In genomic region chr1:117032661-117033060, GRCh38 we compare ENCODE assay signal across 14 cellular contexts. TPM values are rescaled to one million over a fixed set of nuclear protein-coding genes. Genes with fewer than 3 reads are reported as not detected.
DNase-seq lines count a peak whose midpoint lies in the region; TF ChIP-seq lines count a peak whose summit lies in the region.
"Had no signal": no experiment of that assay in that cellular context is flagged by ENCODE, and none has a peak within 500 bp of the region (broad histone marks: within the 10 kb centered on the region; RNA-seq: fewer than 3 reads in every experiment).

No MANE protein-coding gene starts in this region.

- no peak overlapping the region for H2AK5ac ChIP-seq in mesendoderm (ENCODE audit: low read length)

- H3K79me1 ChIP-seq in mesendoderm (ENCODE audit: low read length) = no peaks in the 10 kb centered on the region

- peaks cover 59% of the 10 kb centered on the region for H3K4me1 Mint-ChIP-seq in nephron
- H3K4me1 Mint-ChIP-seq in type B pancreatic cell (ENCODE audit: unreplicated experiment) = peaks cover 38% of the 10 kb centered on the region
- peaks cover 17% of the 10 kb centered on the region for H3K4me1 Mint-ChIP-seq in activated T-cell treated with anti-CD3 and anti-CD28 coated beads, Interleukin-2, amount 50 U/mL, for 24 hours (ENCODE audit: low read depth)

- intact Hi-C loops in dorsolateral prefrontal cortex (cut with DNase I) = no loop called here

- H3K18ac ChIP-seq in mesendoderm (ENCODE audit: low read length) = no peak overlapping the region

- no CpG with 5 or more reads among the region's 6 CpGs for WGBS in mesendoderm (ENCODE audit: extremely low coverage, insufficient coverage, low lambda C conversion rate)

- no peak overlapping the region for H3K4me2 ChIP-seq in mesendoderm (ENCODE audit: low read length)
- H3K4me2 ChIP-seq: A549 had no signal

- no peak overlapping the region for H4K8ac ChIP-seq in mesendoderm (ENCODE audit: low read depth, low read length)

- H3K9ac ChIP-seq in mesendoderm (ENCODE audit: low read length) = no peak overlapping the region

- no peaks in the 10 kb centered on the region for H3K36me3 ChIP-seq in mesendoderm (ENCODE audit: control insufficient read depth, insufficient read depth, low read length)
- H3K36me3 ChIP-seq: BE2C had no signal

- H3K4me3 Mint-ChIP-seq in nephron (no peak overlapping the region), type B pancreatic cell (peak overlapping the region; percentile 10)
- H3K4me3 Mint-ChIP-seq in activated T-cell treated with anti-CD3 and anti-CD28 coated beads, Interleukin-2, amount 50 U/mL, for 24 hours = no peak overlapping the region
- H3K4me3 Mint-ChIP-seq: H9 had no signal

- no peak overlapping the region for H4K5ac ChIP-seq in mesendoderm (ENCODE audit: low read length)

- H3K23ac ChIP-seq in mesendoderm (ENCODE audit: low read length) = no peak overlapping the region

- H3K4me3 ChIP-seq in dorsolateral prefrontal cortex = no peak overlapping the region
- H3K4me3 ChIP-seq in mesendoderm (ENCODE audit: low read length) = no peak overlapping the region
- H3K4me3 ChIP-seq: A549 had no signal

- H3K4me1 ChIP-seq in mesendoderm (ENCODE audit: control insufficient read depth, low read depth, low read length) = no peaks in the 10 kb centered on the region
- H3K4me1 ChIP-seq: A549, BE2C had no signal

- H2BK5ac ChIP-seq in mesendoderm (ENCODE audit: low read length) = no peak overlapping the region

- H3K27ac Mint-ChIP-seq in nephron (peak overlapping the region; percentile 26 to 64 (median 63)), type B pancreatic cell (no peak overlapping the region)
- no peak overlapping the region for H3K27ac Mint-ChIP-seq in activated T-cell treated with anti-CD3 and anti-CD28 coated beads, Interleukin-2, amount 50 U/mL, for 24 hours
- H3K27ac Mint-ChIP-seq: H9 had no signal

- H3K36me3 Mint-ChIP-seq in nephron (ENCODE audit: low read depth) (no peaks in the 10 kb centered on the region), type B pancreatic cell (peaks cover 11% of the 10 kb centered on the region)
- no peaks in the 10 kb centered on the region for H3K36me3 Mint-ChIP-seq in activated T-cell treated with anti-CD3 and anti-CD28 coated beads, Interleukin-2, amount 50 U/mL, for 24 hours (ENCODE audit: low read depth)

- H3K79me2 ChIP-seq in mesendoderm (ENCODE audit: control insufficient read depth, insufficient read depth, low read length) = no peaks in the 10 kb centered on the region

- no peaks in the 10 kb centered on the region for H3K27me3 Mint-ChIP-seq in nephron (ENCODE audit: low read depth)
- no peaks in the 10 kb centered on the region for H3K27me3 Mint-ChIP-seq in type B pancreatic cell
- H3K27me3 Mint-ChIP-seq in activated T-cell treated with anti-CD3 and anti-CD28 coated beads, Interleukin-2, amount 50 U/mL, for 24 hours = no peaks in the 10 kb centered on the region

- TF ChIP-seq CTCF in dorsolateral prefrontal cortex (IDR thresholded peaks at IDR 0.05 in 54 of 56, conservative IDR thresholded peaks at IDR 0.05 in 2 of 56; ENCODE audit: low read depth in 1 of 56, partially characterized antibody in 56 of 56) (no peak), nephron (IDR thresholded peaks at IDR 0.05; ENCODE audit: unreplicated experiment in 3 of 3) (no peak), type B pancreatic cell (conservative IDR thresholded peaks at IDR 0.05) (no peak)

- DNase-seq in NCI-H82 (lab: John Stamatoyannopoulos, UW) (peak; percentile 75), dorsolateral prefrontal cortex (peak in 1 of 10 donors; percentile 41), type B pancreatic cell (ENCODE audit: extremely low spot score, unreplicated experiment) (no peak), mesendoderm (no peak)
- no peak for DNase-seq in activated T-cell treated with anti-CD3 and anti-CD28 coated beads, Interleukin-2, amount 50 U/mL, for 24 hours
- DNase-seq in activated T-cell treated with anti-CD3 and anti-CD28 coated beads, Interleukin-2, amount 50 U/mL, for 1 hour = no peak
- DNase-seq: BE2C, Calu3, DMS 273 treated with DMSO at 0.1 percent for 48 hours, DMS79, GOT3, H9 had no signal

- H3K9me3 Mint-ChIP-seq in nephron = no peaks in the 10 kb centered on the region
- H3K9me3 Mint-ChIP-seq in type B pancreatic cell = no peaks in the 10 kb centered on the region
- H3K9me3 Mint-ChIP-seq in activated T-cell treated with anti-CD3 and anti-CD28 coated beads, Interleukin-2, amount 50 U/mL, for 24 hours = no peaks in the 10 kb centered on the region

- H3K4ac ChIP-seq in mesendoderm (ENCODE audit: low read depth, low read length) = no peak overlapping the region

- no peak overlapping the region for H2BK120ac ChIP-seq in mesendoderm (ENCODE audit: low read depth, low read length)

- H3K27ac ChIP-seq in dorsolateral prefrontal cortex = peak overlapping the region in 43 of 59 donors; percentile 0 to 74 (median 42)
- H3K27ac ChIP-seq in mesendoderm (ENCODE audit: low read depth, low read length) = no peak overlapping the region
- H3K27ac ChIP-seq: A549 had no signal

- H2BK15ac ChIP-seq in mesendoderm (replicated peaks; ENCODE audit: low read depth) = no peak overlapping the region

- no peak overlapping the region for H3K56ac ChIP-seq in mesendoderm (ENCODE audit: low read length)

- H3K27me3 ChIP-seq in dorsolateral prefrontal cortex (no peaks in the 10 kb centered on the region), mesendoderm (ENCODE audit: insufficient read depth, low read length, poor library complexity) (no peaks in the 10 kb centered on the region)
- H3K27me3 ChIP-seq: BE2C had no signal

RNA-seq across cellular contexts. Expression of gene TTF2, which starts 27.5 kb away (rescaled TPM):
- total RNA-seq in dorsolateral prefrontal cortex (10 to 100 TPM in 97 of 120 experiments, 1 to 10 TPM in 23; 6.5 to 31.5 (median 14.0) TPM), type B pancreatic cell (ENCODE audit: low replicate concordance) (28.3 and 47.5 TPM in 2 replicates)
- 39.3 TPM for polyA plus RNA-seq in mesendoderm (2013, experiment 1 of 2)
- polyA plus RNA-seq in mesendoderm (2013, experiment 2 of 2) = 35.5 TPM

RNA-seq across cellular contexts. Expression of gene CD101, which starts 31.1 kb away (rescaled TPM):
- total RNA-seq in dorsolateral prefrontal cortex = 10 to 100 TPM in 1 of 120 experiments, 1 to 10 TPM in 118, under 1 TPM in 1; 0.74 to 11.0 (median 3.5) TPM
- total RNA-seq in type B pancreatic cell (ENCODE audit: low replicate concordance) = 1.1 and 4.4 TPM in 2 replicates
- 1.3 TPM for polyA plus RNA-seq in mesendoderm (2013, experiment 1 of 2)
- 1.7 TPM for polyA plus RNA-seq in mesendoderm (2013, experiment 2 of 2)

Comparison
In these comparisons a context has a peak if more than half of its experiments do, and no peak if none do; other contexts are left out.
1. H3K27ac Mint-ChIP-seq: peak in nephron (3 of 3); none in type B pancreatic cell (single experiment) and activated T-cell treated with anti-CD3 and anti-CD28 coated beads, Interleukin-2, amount 50 U/mL, for 24 hours (single experiment).